In genomic region chr17:75228305-75228704, GRCh38 we compare ENCODE assay signal across 11 cellular contexts. TPM values are rescaled to one million over a fixed set of nuclear protein-coding genes. Genes with fewer than 3 reads are reported as not detected.
DNase-seq lines count a peak whose midpoint lies in the region; ATAC-seq, FAIRE-seq and TF ChIP-seq lines count a peak whose summit lies in the region.
"Had no signal": no experiment of that assay in that cellular context is flagged by ENCODE, and none has a peak within 500 bp of the region (broad histone marks: within the 10 kb centered on the region; RNA-seq: fewer than 3 reads in every experiment).

No MANE protein-coding gene starts in this region.

- intact Hi-C loops in aorta (cut with DNase I) (no loop called here), kidney (cut with DNase I) (no loop called here)

- DNase-seq in activated naive CD8-positive, alpha-beta T cell treated with anti-CD3 and anti-CD28 coated beads, Interleukin-2, amount 50 U/mL, for 24 hours = no peak
- DNase-seq in aorta (no peak), NCI-H446 treated with DMSO at 0.1 percent for 48 hours (lab: John Stamatoyannopoulos, UW) (no peak), kidney (no peak)
- DNase-seq: foreskin keratinocyte, GDM1, NCI-H2171 treated with DMSO at 0.1 percent for 48 hours had no signal

- peaks cover 5% of the 10 kb centered on the region for H3K36me3 Mint-ChIP-seq in activated naive CD8-positive, alpha-beta T cell
- H3K36me3 Mint-ChIP-seq in activated naive CD8-positive, alpha-beta T cell treated with anti-CD3 and anti-CD28 coated beads, Interleukin-2, amount 50 U/mL, for 24 hours (ENCODE audit: low read depth) = peaks cover 52% of the 10 kb centered on the region

- H3K4me3 Mint-ChIP-seq in activated naive CD8-positive, alpha-beta T cell = no peak overlapping the region
- H3K4me3 Mint-ChIP-seq in activated naive CD8-positive, alpha-beta T cell treated with anti-CD3 and anti-CD28 coated beads, Interleukin-2, amount 50 U/mL, for 24 hours = no peak overlapping the region
- H3K4me3 Mint-ChIP-seq: brain had no signal

- peak; percentile 1 for TF ChIP-seq CTCF in liver (IDR thresholded peaks at IDR 0.05; ENCODE audit: low read depth, low read length, missing input control)
- no peak for TF ChIP-seq CTCF in kidney (IDR thresholded peaks at IDR 0.05; ENCODE audit: borderline replicate concordance, extremely low read depth, insufficient read depth)

- H3K9me3 Mint-ChIP-seq in activated naive CD8-positive, alpha-beta T cell (ENCODE audit: low read depth) = no peaks in the 10 kb centered on the region
- H3K9me3 Mint-ChIP-seq in activated naive CD8-positive, alpha-beta T cell treated with anti-CD3 and anti-CD28 coated beads, Interleukin-2, amount 50 U/mL, for 24 hours = no peaks in the 10 kb centered on the region
- H3K9me3 Mint-ChIP-seq: brain had no signal

- H3K36me3 ChIP-seq in liver (ENCODE audit: control insufficient read depth in 4 of 4, insufficient read depth in 3 of 4, low read depth in 1 of 4, low read length in 3 of 4) = peaks cover 10 to 72% (median 46%) of the 10 kb centered on the region in 4 donors
- peaks cover 0 to 9% of the 10 kb centered on the region in 2 donors for H3K36me3 ChIP-seq in aorta (ENCODE audit: control insufficient read depth in 1 of 2, insufficient read depth in 2 of 2, low read length in 1 of 2)
- peaks cover 28 to 59% of the 10 kb centered on the region in 2 donors for H3K36me3 ChIP-seq in kidney (ENCODE audit: control insufficient read depth in 1 of 2, insufficient read depth in 2 of 2, low read length in 2 of 2)

- H3K27ac ChIP-seq in liver (ENCODE audit: low read depth in 1 of 2, low read length in 2 of 2) = no peak overlapping the region
- H3K27ac ChIP-seq in aorta (ENCODE audit: low read depth in 1 of 2, low read length in 2 of 2) = no peak overlapping the region
- no peak overlapping the region for H3K27ac ChIP-seq in kidney (ENCODE audit: low read depth in 2 of 2, low read length in 2 of 2)
- H3K27ac ChIP-seq: foreskin keratinocyte, SK-N-MC had no signal

- no peaks in the 10 kb centered on the region for H3K4me1 ChIP-seq in liver (ENCODE audit: control insufficient read depth in 4 of 4, insufficient read depth in 4 of 4, low read length in 3 of 4)
- H3K4me1 ChIP-seq in aorta (ENCODE audit: control insufficient read depth in 1 of 2, insufficient read depth in 2 of 2, low read length in 2 of 2) = no peaks in the 10 kb centered on the region
- peaks cover 0 to 2% of the 10 kb centered on the region in 2 donors for H3K4me1 ChIP-seq in kidney (ENCODE audit: control insufficient read depth in 1 of 2, insufficient read depth in 1 of 2, low read depth in 1 of 2, low read length in 2 of 2)
- H3K4me1 ChIP-seq: foreskin keratinocyte had no signal

- H3K27ac Mint-ChIP-seq in activated naive CD8-positive, alpha-beta T cell = peak overlapping the region; percentile 12
- no peak overlapping the region for H3K27ac Mint-ChIP-seq in activated naive CD8-positive, alpha-beta T cell treated with anti-CD3 and anti-CD28 coated beads, Interleukin-2, amount 50 U/mL, for 24 hours

- H3K27me3 ChIP-seq in liver (ENCODE audit: control insufficient read depth in 4 of 4, insufficient read depth in 4 of 4, low read length in 3 of 4) (no peaks in the 10 kb centered on the region), aorta (ENCODE audit: control insufficient read depth in 1 of 2, insufficient read depth in 2 of 2, low read length in 1 of 2) (no peaks in the 10 kb centered on the region)
- H3K27me3 ChIP-seq: foreskin keratinocyte had no signal

- H3K4me3 ChIP-seq in liver (ENCODE audit: low read depth in 1 of 3, low read length in 3 of 3) (no peak overlapping the region), aorta (ENCODE audit: low read length in 2 of 2) (no peak overlapping the region), kidney (ENCODE audit: low read length in 2 of 2) (no peak overlapping the region)
- H3K4me3 ChIP-seq: SK-N-MC had no signal

- no peaks in the 10 kb centered on the region for H3K27me3 Mint-ChIP-seq in activated naive CD8-positive, alpha-beta T cell
- no peaks in the 10 kb centered on the region for H3K27me3 Mint-ChIP-seq in activated naive CD8-positive, alpha-beta T cell treated with anti-CD3 and anti-CD28 coated beads, Interleukin-2, amount 50 U/mL, for 24 hours
- H3K27me3 Mint-ChIP-seq: brain had no signal

- FAIRE-seq in kidney (lab: Jason Lieb, UNC) = no peak

- peaks cover 3% of the 10 kb centered on the region for H3K4me1 Mint-ChIP-seq in activated naive CD8-positive, alpha-beta T cell (ENCODE audit: low read depth)
- H3K4me1 Mint-ChIP-seq in activated naive CD8-positive, alpha-beta T cell treated with anti-CD3 and anti-CD28 coated beads, Interleukin-2, amount 50 U/mL, for 24 hours = peaks cover 3% of the 10 kb centered on the region
- H3K4me1 Mint-ChIP-seq: brain had no signal

- H3K9ac ChIP-seq in liver (ENCODE audit: low read depth in 1 of 2, low read length in 2 of 2) (no peak overlapping the region), kidney (ENCODE audit: low read length in 2 of 2) (no peak overlapping the region)

- ATAC-seq in activated naive CD8-positive, alpha-beta T cell treated with anti-CD3 and anti-CD28 coated beads, Interleukin-2, amount 50 U/mL, for 24 hours = no peak
- peak; percentile 16 for ATAC-seq in aorta (ENCODE audit: low FRiP score)
- ATAC-seq: foreskin keratinocyte had no signal

- no peaks in the 10 kb centered on the region for H3K9me3 ChIP-seq in liver (ENCODE audit: control insufficient read depth in 4 of 4, low read length in 3 of 4)
- H3K9me3 ChIP-seq in aorta (ENCODE audit: control insufficient read depth, low read length) = no peaks in the 10 kb centered on the region
- no peaks in the 10 kb centered on the region for H3K9me3 ChIP-seq in kidney (ENCODE audit: control insufficient read depth in 1 of 2, low read length in 2 of 2)

- no peak for TF ChIP-seq RAD21 in liver (IDR thresholded peaks at IDR 0.05)

- WGBS in liver = 59% methylated on average over 2 of the region's 2 CpGs
- WGBS in aorta, 2 donors = 30 to 44% methylated on average over 2 of the region's 2 CpGs

TF ChIP-seq in liver, 16 proteins besides CTCF, POLR2A, EP300 and RAD21 (continues in another document):
- TF ChIP-seq SP1 (IDR thresholded peaks at IDR 0.05) (no peak), GABPA (IDR thresholded peaks at IDR 0.05 in 1 of 2, conservative IDR thresholded peaks at IDR 0.05 in 1 of 2) (no peak), RXRA (IDR thresholded peaks at IDR 0.05) (no peak), FOXA1 (IDR thresholded peaks at IDR 0.05) (no peak), TAF1 (conservative IDR thresholded peaks at IDR 0.05) (no peak), YY1 (IDR thresholded peaks at IDR 0.05) (no peak), HNF4G (IDR thresholded peaks at IDR 0.05) (no peak), NR2F2 (IDR thresholded peaks at IDR 0.05) (no peak), FOXA2 (IDR thresholded peaks at IDR 0.05) (no peak), JUND (IDR thresholded peaks at IDR 0.05) (no peak), HNF4A (conservative IDR thresholded peaks at IDR 0.05) (no peak)
- TF ChIP-seq, protein P1, sequence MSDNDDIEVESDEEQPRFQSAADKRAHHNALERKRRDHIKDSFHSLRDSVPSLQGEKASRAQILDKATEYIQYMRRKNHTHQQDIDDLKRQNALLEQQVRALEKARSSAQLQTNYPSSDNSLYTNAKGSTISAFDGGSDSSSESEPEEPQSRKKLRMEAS (IDR thresholded peaks at IDR 0.05) = no peak
- TF ChIP-seq, protein P2, sequence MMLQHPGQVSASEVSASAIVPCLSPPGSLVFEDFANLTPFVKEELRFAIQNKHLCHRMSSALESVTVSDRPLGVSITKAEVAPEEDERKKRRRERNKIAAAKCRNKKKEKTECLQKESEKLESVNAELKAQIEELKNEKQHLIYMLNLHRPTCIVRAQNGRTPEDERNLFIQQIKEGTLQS (IDR thresholded peaks at IDR 0.05) = no peak

RNA-seq across cellular contexts. Expression of gene NUP85, which starts 22.8 kb away (rescaled TPM):
- 10 to 100 TPM; 27.9 to 36.3 TPM for total RNA-seq in liver
- polyA plus RNA-seq in liver = 10 to 100 TPM; 15.2 to 31.2 TPM
- total RNA-seq in aorta = 10 to 100 TPM; 71.0 to 76.2 TPM
- 10 to 100 TPM; 17.2 to 99.5 TPM for polyA plus RNA-seq in aorta
- total RNA-seq in kidney = 67.1 TPM
- 23.9 TPM for polyA plus RNA-seq in kidney (ENCODE audit: insufficient read depth, low read depth, low replicate concordance)

RNA-seq across cellular contexts. Expression of gene GGA3, which starts 33.1 kb away (rescaled TPM):
- 10 to 100 TPM in 1 of 2 donors, 1 to 10 TPM in 1; 8.8 to 17.3 TPM for total RNA-seq in liver
- polyA plus RNA-seq in liver = 1 to 10 TPM; 4.6 to 9.5 TPM
- 10 to 100 TPM; 38.9 to 51.0 TPM for total RNA-seq in aorta
- polyA plus RNA-seq in aorta = 10 to 100 TPM in 1 of 2 donors, 1 to 10 TPM in 1; 5.6 to 30.8 TPM
- total RNA-seq in kidney = 49.2 TPM
- polyA plus RNA-seq in kidney (ENCODE audit: insufficient read depth, low read depth, low replicate concordance) = 8.0 TPM

RNA-seq across cellular contexts. Expression of gene MRPS7, which starts 33.4 kb away (rescaled TPM):
- total RNA-seq in liver = 10 to 100 TPM; 24.1 to 33.0 TPM
- 10 to 100 TPM; 45.8 to 58.9 TPM for polyA plus RNA-seq in liver
- total RNA-seq in aorta = 10 to 100 TPM; 24.6 to 26.6 TPM
- polyA plus RNA-seq in aorta = 10 to 100 TPM; 37.9 to 38.8 TPM
- total RNA-seq in kidney = 46.4 TPM
- polyA plus RNA-seq in kidney (ENCODE audit: insufficient read depth, low read depth, low replicate concordance) = 134 TPM

RNA-seq across cellular contexts. Expression of gene MIF4GD, which starts 42.7 kb away (rescaled TPM):
- 1 to 10 TPM; 6.2 to 8.6 TPM for total RNA-seq in liver
- polyA plus RNA-seq in liver = 10 to 100 TPM; 10.8 to 13.6 TPM
- total RNA-seq in aorta = 10 to 100 TPM; 26.2 to 27.4 TPM
- 10 to 100 TPM; 27.7 to 33.0 TPM for polyA plus RNA-seq in aorta
- 30.1 TPM for total RNA-seq in kidney
- polyA plus RNA-seq in kidney (ENCODE audit: insufficient read depth, low read depth, low replicate concordance) = 28.2 TPM

RNA-seq across cellular contexts. Expression of gene SUMO2, which starts 45.5 kb away (rescaled TPM):
- total RNA-seq in liver (10 to 100 TPM; 20.9 to 79.0 TPM), aorta (100 to 1,000 TPM; 262 to 280 TPM), kidney (315 TPM)
- polyA plus RNA-seq in liver (100 to 1,000 TPM in 1 of 2 donors, 10 to 100 TPM in 1; 22.0 to 160 TPM), aorta (100 to 1,000 TPM in 1 of 2 donors, 10 to 100 TPM in 1; 96.2 to 113 TPM), kidney (ENCODE audit: insufficient read depth, low read depth, low replicate concordance) (279 TPM)
